ENCODE assay signal across 15 cellular contexts in the genomic region with DNA sequence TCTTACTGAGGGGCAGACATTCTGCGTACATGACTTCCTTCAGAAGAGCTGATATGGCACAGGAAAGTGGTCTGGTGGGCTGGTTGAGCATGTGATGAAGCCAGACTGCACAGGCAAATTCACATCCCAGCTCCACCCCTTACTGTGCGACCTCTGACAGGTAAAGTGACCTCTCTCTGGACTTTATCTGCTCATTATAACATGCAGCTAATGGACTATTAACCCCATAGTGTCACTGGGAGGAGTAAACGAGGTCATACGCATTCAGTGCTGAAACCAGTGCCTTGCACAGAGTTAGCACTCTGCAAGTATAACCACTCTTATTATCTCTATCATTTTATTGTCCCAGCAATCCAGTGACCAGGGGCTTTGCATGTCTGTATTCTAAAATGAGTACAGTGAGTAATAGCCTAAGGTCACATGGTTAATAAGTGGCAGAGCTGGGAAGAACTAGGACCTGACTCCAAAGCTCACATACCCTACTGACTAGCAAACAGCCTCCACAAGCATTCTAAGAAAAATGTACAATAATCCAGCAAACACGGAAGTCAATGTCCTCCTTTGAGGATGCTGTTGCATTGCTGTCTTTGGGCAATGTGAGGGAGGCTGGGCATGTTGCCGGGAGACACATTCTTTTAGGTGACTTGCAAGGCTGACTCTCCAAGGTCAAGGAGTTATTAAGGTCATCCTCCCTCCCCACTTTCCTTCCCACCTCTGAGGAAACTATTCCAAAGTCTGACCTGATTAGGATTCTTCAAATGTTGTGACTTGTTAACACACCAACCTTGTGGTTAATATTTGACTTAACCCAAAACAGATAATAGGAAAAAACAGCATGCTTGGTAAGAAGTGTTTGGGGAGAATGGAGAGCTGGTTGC. TPM values are rescaled to one million over a fixed set of nuclear protein-coding genes. Genes with fewer than 3 reads are reported as not detected.
A peak's percentile ranks its signal among the peaks of the same experiment; 100 is the strongest.
DNase-seq lines count a peak whose midpoint lies in the region; ATAC-seq and TF ChIP-seq lines count a peak whose summit lies in the region.
"Had no signal": no experiment of that assay in that cellular context is flagged by ENCODE, and none has a peak within 500 bp of the region (broad histone marks: within the 10 kb centered on the region; RNA-seq: fewer than 3 reads in every experiment).

No MANE protein-coding gene starts in this region.

- intact Hi-C loops in psoas muscle (cut with DNase I) = no loop called here

- 78 to 88% (median 84%) methylated on average over 6 of the region's 6 CpGs for WGBS in psoas muscle, 3 donors
- WGBS in smooth muscle cell (ENCODE audit: low lambda C conversion rate) = 84% methylated on average over 6 of the region's 6 CpGs

- H3K9me3 ChIP-seq in psoas muscle (no peaks in the 10 kb centered on the region), smooth muscle cell (replicated peaks; ENCODE audit: low read depth) (no peaks in the 10 kb centered on the region)

- peak overlapping the region; percentile 30; the same call in 1 of the 2 replicates for H3K27ac Mint-ChIP-seq in HFFc6
- H3K27ac Mint-ChIP-seq: H9 had no signal

- H2AFZ ChIP-seq in smooth muscle cell (ENCODE audit: low read depth) = no peak overlapping the region

- H3K27me3 ChIP-seq in psoas muscle (ENCODE audit: insufficient read depth in 3 of 3, low read length in 2 of 3) (no peaks in the 10 kb centered on the region), smooth muscle cell (ENCODE audit: low read depth) (no peaks in the 10 kb centered on the region)
- H3K27me3 ChIP-seq: SJSA1 had no signal

- H3F3A ChIP-seq in smooth muscle cell (ENCODE audit: low read depth) = peaks cover 4% of the 10 kb centered on the region

- no peak overlapping the region for H3K4me3 Mint-ChIP-seq in HFFc6
- H3K4me3 Mint-ChIP-seq: H9 had no signal

- TF ChIP-seq CTCF in HFFc6 (IDR thresholded peaks at IDR 0.05) = no peak
- no peak for TF ChIP-seq CTCF in foreskin fibroblast (IDR thresholded peaks at IDR 0.05; ENCODE audit: low read depth, low read length)
- TF ChIP-seq CTCF in psoas muscle (IDR thresholded peaks at IDR 0.05) = no peak
- TF ChIP-seq CTCF in smooth muscle cell (IDR thresholded peaks at IDR 0.05; ENCODE audit: borderline replicate concordance, insufficient read depth, poor library complexity, severe bottlenecking) = no peak

- H4K20me1 ChIP-seq in smooth muscle cell (ENCODE audit: low read depth) = no peaks in the 10 kb centered on the region

- H3K9me3 Mint-ChIP-seq in HFFc6 = no peaks in the 10 kb centered on the region; the same call in 1 of the 2 replicates
- H3K9me3 Mint-ChIP-seq: H9 had no signal

- peak; percentile 55 for DNase-seq in HFFc6
- peak; percentile 47 to 67 for DNase-seq in foreskin fibroblast
- peak; percentile 57 for DNase-seq in left kidney (ENCODE audit: low read depth, low spot score)
- no peak for DNase-seq in psoas muscle
- no peak for DNase-seq in smooth muscle cell (lab: John Stamatoyannopoulos, UW; ENCODE audit: unreplicated experiment)
- DNase-seq in NCI-H187 treated with DMSO at 0.1 percent for 48 hours (lab: John Stamatoyannopoulos, UW) = no peak
- no peak for DNase-seq in EL
- DNase-seq: activated effector memory CD4-positive, alpha-beta T cell treated with anti-CD3 and anti-CD28 coated beads, Interleukin-2, amount 50 U/mL, for 16 hours; GF-D8; H9; NCI-H1694; NCI-H510A; T1000 had no signal

- no peak overlapping the region for H3K4me2 ChIP-seq in smooth muscle cell

- no peaks in the 10 kb centered on the region for H3K79me2 ChIP-seq in smooth muscle cell (ENCODE audit: low read depth)

- peaks cover 36% of the 10 kb centered on the region for H3K4me1 Mint-ChIP-seq in HFFc6 (ENCODE audit: low read depth)

- H3K4me3 ChIP-seq in foreskin fibroblast (ENCODE audit: low read depth in 1 of 2, low read length in 2 of 2) (no peak overlapping the region), psoas muscle (no peak overlapping the region), smooth muscle cell (no peak overlapping the region)
- H3K4me3 ChIP-seq: SJSA1 had no signal

- no peaks in the 10 kb centered on the region; the same call in 1 of the 2 replicates for H3K27me3 Mint-ChIP-seq in HFFc6 (ENCODE audit: insufficient read depth)

- H3K9ac ChIP-seq in smooth muscle cell (ENCODE audit: low read depth) = no peak overlapping the region

- peaks cover 28% of the 10 kb centered on the region for H3K4me1 ChIP-seq in psoas muscle
- H3K4me1 ChIP-seq in smooth muscle cell (ENCODE audit: low read depth) = no peaks in the 10 kb centered on the region

- peak overlapping the region; percentile 50 for H3K27ac ChIP-seq in psoas muscle
- H3K27ac ChIP-seq in smooth muscle cell (ENCODE audit: low read depth) = no peak overlapping the region
- H3K27ac ChIP-seq: SJSA1 had no signal

- ATAC-seq in psoas muscle = peak; percentile 73 to 88 (median 86)
- ATAC-seq in HG02852 (IDR thresholded peaks at IDR 0.05; ENCODE audit: unreplicated experiment) = no peak

- H3K36me3 Mint-ChIP-seq in HFFc6 (ENCODE audit: low read depth) = peaks cover 31% of the 10 kb centered on the region

- H3K36me3 ChIP-seq in psoas muscle (ENCODE audit: insufficient read depth in 1 of 2, low read depth in 1 of 2) = peaks cover 0 to 3% of the 10 kb centered on the region in 2 donors
- H3K36me3 ChIP-seq in smooth muscle cell (ENCODE audit: low read depth) = no peaks in the 10 kb centered on the region
- H3K36me3 ChIP-seq: SJSA1 had no signal

RNA-seq across cellular contexts. Expression of a gene that starts 19.0 kb away (rescaled TPM):
- total RNA-seq in HFFc6 (2021; fragmentation: NEBNext Ultra II Directional; extraction: Animal tissue kit (Norgen Biotek cat#: 25700)) = 100 to 1,000 TPM; 139 to 183 (median 150) TPM
- total RNA-seq in psoas muscle (100 to 1,000 TPM; 131 to 888 (median 651) TPM), smooth muscle cell (50.8 and 81.2 TPM in 2 replicates)
- polyA plus RNA-seq in psoas muscle (1,000 to 10,000 TPM; 1,121 to 3,024 (median 1,342) TPM), smooth muscle cell (87.7 and 95.7 TPM in 2 replicates)

Comparison
In these comparisons a context has a peak if more than half of its experiments do, and no peak if none do; other contexts are left out.
1. DNase-seq: peak in HFFc6 (single experiment), foreskin fibroblast (2 of 2) and left kidney (single experiment); none in psoas muscle (0 of 2), smooth muscle cell (single experiment), NCI-H187 treated with DMSO at 0.1 percent for 48 hours (single experiment) and EL (single experiment).